ENCODE assay signal across 8 cellular contexts in the genomic region with DNA sequence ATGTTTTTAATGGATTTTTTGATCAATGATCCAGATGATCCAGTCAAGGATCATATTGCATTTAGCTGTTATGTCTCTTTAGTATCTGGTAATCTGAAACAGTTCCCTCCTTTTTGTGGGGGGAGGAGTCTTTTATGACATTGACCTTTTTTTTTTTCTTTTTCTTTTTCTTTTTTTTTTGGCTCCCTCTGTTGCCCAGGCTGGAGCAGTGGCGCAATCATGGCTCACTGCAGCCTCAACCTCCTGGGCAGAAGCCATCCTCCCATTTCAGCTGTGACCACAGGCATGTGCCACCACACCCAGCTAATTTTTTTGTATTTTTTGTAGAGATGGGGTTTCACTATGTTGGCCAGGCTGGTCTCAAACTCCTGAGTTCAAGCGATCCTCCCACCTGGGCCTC. TPM values are rescaled to one million over a fixed set of nuclear protein-coding genes. Genes with fewer than 3 reads are reported as not detected.
A peak's percentile ranks its signal among the peaks of the same experiment; 100 is the strongest.
DNase-seq lines count a peak whose midpoint lies in the region; TF ChIP-seq lines count a peak whose summit lies in the region.
"Not testable (repeated sequence)": the region's sequence is repeated elsewhere in the genome, so short reads cannot be mapped to it uniquely, and the experiment has no call there.

No MANE protein-coding gene starts in this region.

- not testable (repeated sequence) for H3K27ac ChIP-seq in GM23248

- H3K36me3 ChIP-seq in GM23248 (ENCODE audit: low read depth), result not testable (repeated sequence)

- H3K4me3 ChIP-seq in GM23248; cardiac fibroblast (replicated peaks in 1 of 2; ENCODE audit: low read depth in 2 of 2, low read length in 2 of 2): not testable (repeated sequence)

- H3K9ac ChIP-seq in GM23248, result not testable (repeated sequence)

- not testable (repeated sequence) for H3K9me2 ChIP-seq in GM23248 (ENCODE audit: insufficient read depth)

- peak; percentile 75 for DNase-seq in AG09319 (ENCODE audit: extremely low read depth, low read depth)
- peak; percentile 92 for DNase-seq in GM23248
- DNase-seq in M059J (ENCODE audit: low read depth), result peak; percentile 83
- DNase-seq in NOMO-1 (lab: John Stamatoyannopoulos, UW; ENCODE audit: unreplicated experiment in 2 of 2), result peak; percentile 5 to 21
- DNase-seq in SW480 (ENCODE audit: low spot score), result peak; percentile 61
- peak; percentile 81 for DNase-seq in cardiac fibroblast (ENCODE audit: low read depth in 2 of 2)
- peak; percentile 63 for DNase-seq in glomerular visceral epithelial cell (ENCODE audit: extremely low spot score)
- DNase-seq in renal cortical epithelial cell (ENCODE audit: low read depth), result peak; percentile 59

- not testable (repeated sequence) for H3F3A ChIP-seq in GM23248 (ENCODE audit: insufficient read depth)

- H4K20me1 ChIP-seq in GM23248 (ENCODE audit: insufficient read depth), result not testable (repeated sequence)

- H3K79me2 ChIP-seq in GM23248 (ENCODE audit: insufficient read depth), result not testable (repeated sequence)

- not testable (repeated sequence) for H3K27me3 ChIP-seq in GM23248 (replicated peaks; ENCODE audit: insufficient read depth)

- H3K4me2 ChIP-seq in GM23248 (ENCODE audit: unreplicated experiment), result not testable (repeated sequence)

- WGBS in GM23248 (ENCODE audit: low coverage in 1 of 2, low lambda C conversion rate in 2 of 2, missing lambda C conversion rate in 2 of 2), 2 experiments, result 0 to 6% methylated on average over 2 of the region's 2 CpGs

- TF ChIP-seq CTCF in AG09319 (IDR thresholded peaks at IDR 0.05; ENCODE audit: low read depth, low read length); cardiac fibroblast (IDR thresholded peaks at IDR 0.05; ENCODE audit: low read depth, low read length): not testable (repeated sequence)

- in situ Hi-C loops in GM23248 (cut with MboI), result not testable (repeated sequence)

- H3K4me1 ChIP-seq in GM23248 (ENCODE audit: insufficient read depth), result not testable (repeated sequence)

- not testable (repeated sequence) for H2AFZ ChIP-seq in GM23248

- H3K9me3 ChIP-seq in GM23248 (ENCODE audit: low read depth), result not testable (repeated sequence)

RNA-seq across cellular contexts. Expression of gene SMKR1, which starts 22.1 kb away (rescaled TPM):
- not detected in 2 replicates for total RNA-seq in GM23248 (2014; rRNA removed; shearing (Covaris generic))
- polyA plus RNA-seq in GM23248 (2016; fragmentation: Nextera tagmentation; extraction: Ambion mirVana), result 0.18 and 0.70 TPM in 2 replicates
- 0.37 and 0.89 TPM in 2 replicates for total RNA-seq in M059J (2014; rRNA removed; shearing (Covaris generic))
- 0.65 and 1.0 TPM in 2 replicates for total RNA-seq in renal cortical epithelial cell

Comparison
In these comparisons a context has a peak if more than half of its experiments do, and no peak if none do; other contexts are left out.
1. DNase-seq: peak in every context shown above with its lines; median percentile 92 in GM23248; 83 in M059J; 81 in cardiac fibroblast; 75 in AG09319; 63 in glomerular visceral epithelial cell; 61 in SW480; 59 in renal cortical epithelial cell; 13 in NOMO-1.